Comparison of ENCODE assay signal across 23 cellular contexts in genomic region chr7:4058158-4058557, GRCh38.
DNase-seq lines count a peak whose midpoint lies in the region; ATAC-seq, FAIRE-seq and TF ChIP-seq lines count a peak whose summit lies in the region.
"Had no signal": no experiment of that assay in that cellular context is flagged by ENCODE, and none has a peak within 500 bp of the region (broad histone marks: within the 10 kb centered on the region; RNA-seq: fewer than 3 reads in every experiment).

No MANE protein-coding gene starts in this region.

- CTCF ChIA-PET in A549 (lab: Yijun Ruan, JAX), result no interaction called here

- no peak for TF ChIP-seq CTCF in A549 (IDR thresholded peaks at IDR 0.05)
- no peak for TF ChIP-seq CTCF in astrocyte of the spinal cord (IDR thresholded peaks at IDR 0.05; ENCODE audit: low read depth, low read length)
- no peak for TF ChIP-seq CTCF in prostate gland (IDR thresholded peaks at IDR 0.05)

- H3K4me3 ChIP-seq in A549 (no peak overlapping the region), astrocyte of the spinal cord (ENCODE audit: low read depth, low read length) (no peak overlapping the region), prostate gland (no peak overlapping the region)
- H3K4me3 ChIP-seq: GM23338, K562 had no signal

- TF ChIP-seq EP300 in A549 (IDR thresholded peaks at IDR 0.05), result no peak

- H3K4me1 ChIP-seq in A549, result no peaks in the 10 kb centered on the region
- H3K4me1 ChIP-seq in prostate gland (replicated peaks), result no peaks in the 10 kb centered on the region

- no peaks in the 10 kb centered on the region for H3K36me3 ChIP-seq in prostate gland

- ATAC-seq in A549, result no peak
- ATAC-seq: GM23338, HCT116, HepG2, K562, SK-N-SH treated with all-trans-retinoic acid at 6 μM for 48 hours had no signal

- intact Hi-C loops in prostate gland (cut with DNase I), result no loop called here

- no peak overlapping the region for H3K27ac ChIP-seq in A549
- H3K27ac ChIP-seq in prostate gland, result no peak overlapping the region
- H3K27ac ChIP-seq: HL-60 had no signal

- DNase-seq in A549 (ENCODE audit: low read depth in 1 of 2, low spot score in 1 of 2), result no peak
- peak; percentile 49 for DNase-seq in NCI-H226
- peak; percentile 3 for DNase-seq in astrocyte of the spinal cord (ENCODE audit: low read depth, low spot score)
- DNase-seq in kidney tubule cell (ENCODE audit: low spot score), result peak; percentile 22
- no peak for DNase-seq in GM12892 (ENCODE audit: insufficient read length)
- DNase-seq in prostate gland (ENCODE audit: low spot score), result no peak
- DNase-seq in HPDE6-E6E7 (ENCODE audit: extremely low spot score), result no peak
- no peak for DNase-seq in SIG-M5 treated with dmso at 0.1 percent for 504 hours (lab: John Stamatoyannopoulos, UW; ENCODE audit: unreplicated experiment)
- DNase-seq: C1 segment of cervical spinal cord, COR-L47, DMS53, Kasumi-1, NCI-H1105, NCI-H146, NCI-H1930, NCI-H526 treated with DMSO at 0.1 percent for 48 hours, SIG-M5 had no signal

- TF ChIP-seq POLR2A in A549 (IDR thresholded peaks at IDR 0.05; ENCODE audit: low read length), result no peak
- TF ChIP-seq POLR2A in GM12892 (IDR thresholded peaks at IDR 0.05; ENCODE audit: low read depth, low read length), result no peak
- no peak for TF ChIP-seq POLR2A in prostate gland (IDR thresholded peaks at IDR 0.05)

- in situ Hi-C loops in astrocyte of the spinal cord (cut with HindIII; ENCODE audit: low sequenced_read_pairs), result no loop called here

- H3K4me2 ChIP-seq in A549, result no peak overlapping the region
- H3K4me2 ChIP-seq: GM23338 had no signal

- FAIRE-seq in A549 (lab: Jason Lieb, UNC) (no peak), GM12892 (lab: Jason Lieb, UNC) (no peak)
- FAIRE-seq: HepG2, K562 had no signal

- H3K9me3 ChIP-seq in A549 (peaks cover 8% of the 10 kb centered on the region; the same call in 2 of the 3 replicates), prostate gland (no peaks in the 10 kb centered on the region)

- POLR2A ChIA-PET in A549 (lab: Yijun Ruan, JAX), result no interaction called here

- H3K27me3 ChIP-seq in prostate gland (replicated peaks; ENCODE audit: insufficient read depth), result no peaks in the 10 kb centered on the region

- no peak for TF ChIP-seq RAD21 in A549 (conservative IDR thresholded peaks at IDR 0.05 in 1 of 2, IDR thresholded peaks at IDR 0.05 in 1 of 2)

- 16% methylated on average over 1 of the region's 1 CpG for WGBS in A549 (ENCODE audit: missing lambda C conversion rate)
- 98% methylated on average over 1 of the region's 1 CpG for WGBS in prostate gland

TF ChIP-seq in A549, 52 proteins besides CTCF, POLR2A, EP300 and RAD21:
- TF ChIP-seq NPAS2 (CRISPR knock-in tag; IDR thresholded peaks at IDR 0.05; ENCODE audit: borderline replicate concordance), result no peak
- no peak for TF ChIP-seq FOSL2 (IDR thresholded peaks at IDR 0.05)
- 0 out of 2 replicates have a peak, but pooled peaks have one; percentile 17 for TF ChIP-seq FOSL2 (CRISPR knock-in tag; IDR thresholded peaks at IDR 0.05)
- no peak for TF ChIP-seq PBX3 (IDR thresholded peaks at IDR 0.05)
- no peak for TF ChIP-seq KDM1A (IDR thresholded peaks at IDR 0.05; ENCODE audit: low read depth)

Comparison
In these comparisons a context has a peak if more than half of its experiments do, and no peak if none do; other contexts are left out.
1. DNase-seq: peak in NCI-H226 (single experiment), astrocyte of the spinal cord (single experiment) and kidney tubule cell (single experiment); none in A549 (0 of 2), GM12892 (single experiment), prostate gland (single experiment), HPDE6-E6E7 (single experiment) and SIG-M5 treated with dmso at 0.1 percent for 504 hours (single experiment).